25 cellular contexts compared by ENCODE assay signal in the genomic region with DNA sequence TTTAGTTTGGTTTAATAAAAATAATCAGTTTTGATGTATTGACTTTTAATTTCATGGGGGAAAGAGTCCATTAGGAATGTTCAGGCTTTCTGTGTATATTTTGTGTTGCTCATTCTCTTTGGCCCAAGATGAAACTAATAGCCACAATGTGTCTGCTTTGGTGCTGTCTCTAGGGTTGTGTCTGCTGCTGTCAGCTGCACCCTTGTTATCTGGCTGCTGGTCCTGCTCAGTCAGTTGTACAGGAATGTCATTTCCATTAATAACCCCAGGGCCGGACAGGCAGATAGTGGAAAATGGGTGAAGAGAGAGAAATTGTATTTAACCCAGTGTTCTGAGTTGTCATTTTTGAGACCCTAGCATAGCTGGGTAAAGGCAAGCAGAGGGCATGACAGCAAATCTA.
"Had no signal": no experiment of that assay in that cellular context is flagged by ENCODE, and none has a peak within 500 bp of the region (broad histone marks: within the 10 kb centered on the region; RNA-seq: fewer than 3 reads in every experiment).

No MANE protein-coding gene starts in this region.

- H3K4me3 ChIP-seq: breast epithelium, esophagus squamous epithelium, neural progenitor cell, pancreas, prostate gland, right lobe of liver, spleen, thoracic aorta, transverse colon had no signal

- H3K36me3 Mint-ChIP-seq: natural killer cell, neural progenitor cell had no signal

- H3K36me3 ChIP-seq: breast epithelium, esophagus squamous epithelium, neural progenitor cell, pancreas, prostate gland, right lobe of liver, spleen, thoracic aorta, transverse colon had no signal

- H3K27me3 ChIP-seq: esophagus squamous epithelium, foreskin keratinocyte, neural progenitor cell, right lobe of liver, spleen, transverse colon had no signal

- H2AFZ ChIP-seq: neural progenitor cell had no signal

- H3K9me3 ChIP-seq: esophagus squamous epithelium, pancreas, prostate gland, right lobe of liver, spleen, thoracic aorta, transverse colon had no signal

- H3K27ac ChIP-seq: breast epithelium, epithelial cell of prostate, esophagus squamous epithelium, foreskin keratinocyte, neural progenitor cell, pancreas, prostate gland, right lobe of liver, spleen, thoracic aorta, transverse colon had no signal

- H3K27me3 Mint-ChIP-seq: dendritic cell treated with granulocyte-macrophage colony-stimulating factor and Interleukin-4, amounts not matched to agents 40 ng/mL and 50 ng/mL, for 4 days; effector memory CD8-positive, alpha-beta T cell; stimulated activated naive CD8-positive, alpha-beta T cell treated with anti-CD3 and anti-CD28 coated beads, Interleukin-15, amount 100 ng/mL, for 72 hours had no signal

- FAIRE-seq: urothelium cell line had no signal

- H3K4me3 Mint-ChIP-seq: dendritic cell treated with granulocyte-macrophage colony-stimulating factor and Interleukin-4, amounts not matched to agents 40 ng/mL and 50 ng/mL, for 4 days; effector memory CD8-positive, alpha-beta T cell; natural killer cell; neural progenitor cell; stimulated activated naive B cell treated with anti-CD40 and anti-IgM and Interleukin-4, amounts not matched to agents 10 μg/mL and 1 μg/mL and 100 μg/mL, for 72 hours; stimulated activated naive CD8-positive, alpha-beta T cell treated with anti-CD3 and anti-CD28 coated beads, Interleukin-15, amount 100 ng/mL, for 72 hours had no signal

- H3K4me1 Mint-ChIP-seq: natural killer cell; neural progenitor cell; stimulated activated naive B cell treated with anti-CD40 and anti-IgM and Interleukin-4, amounts not matched to agents 10 μg/mL and 1 μg/mL and 100 μg/mL, for 72 hours; stimulated activated naive CD8-positive, alpha-beta T cell treated with anti-CD3 and anti-CD28 coated beads, Interleukin-15, amount 100 ng/mL, for 72 hours had no signal

- H3K27ac Mint-ChIP-seq: dendritic cell treated with granulocyte-macrophage colony-stimulating factor and Interleukin-4, amounts not matched to agents 40 ng/mL and 50 ng/mL, for 4 days; effector memory CD8-positive, alpha-beta T cell; natural killer cell; neural progenitor cell; stimulated activated naive B cell treated with anti-CD40 and anti-IgM and Interleukin-4, amounts not matched to agents 10 μg/mL and 1 μg/mL and 100 μg/mL, for 72 hours had no signal

- H3K9ac ChIP-seq: neural progenitor cell had no signal

- H3K4me1 ChIP-seq: breast epithelium, esophagus squamous epithelium, foreskin keratinocyte, neural progenitor cell, pancreas, prostate gland, right lobe of liver, spleen, transverse colon had no signal

- H3K4me2 ChIP-seq: neural progenitor cell had no signal

- H3K9me3 Mint-ChIP-seq: dendritic cell treated with granulocyte-macrophage colony-stimulating factor and Interleukin-4, amounts not matched to agents 40 ng/mL and 50 ng/mL, for 4 days; effector memory CD8-positive, alpha-beta T cell; natural killer cell; neural progenitor cell; stimulated activated naive B cell treated with anti-CD40 and anti-IgM and Interleukin-4, amounts not matched to agents 10 μg/mL and 1 μg/mL and 100 μg/mL, for 72 hours; stimulated activated naive CD8-positive, alpha-beta T cell treated with anti-CD3 and anti-CD28 coated beads, Interleukin-15, amount 100 ng/mL, for 72 hours had no signal

- DNase-seq: effector memory CD8-positive, alpha-beta T cell; esophagus squamous epithelium; foreskin keratinocyte; hippocampal formation; islet precursor cell; left colon; mammary epithelial cell; natural killer cell; nucleus accumbens; pancreas; right lobe of liver; spleen; stimulated activated CD4-positive, alpha-beta T cell treated with anti-CD3 and anti-CD28 coated beads, Interleukin-15, amount 100 ng/mL, for 24 hours; stimulated activated CD4-positive, alpha-beta T cell treated with anti-CD3 and anti-CD28 coated beads, Interleukin-1b, Interleukin-23, amount 100 ng/mL, for 48 hours; stimulated activated CD4-positive, alpha-beta T cell treated with anti-CD3 and anti-CD28 coated beads, Interleukin-4, amount 100 ng/mL, for 24 hours; stimulated activated naive B cell treated with anti-CD40 and anti-IgM and Interleukin-4, amounts not matched to agents 10 μg/mL and 1 μg/mL and 100 μg/mL, for 72 hours; stimulated activated naive CD8-positive, alpha-beta T cell treated with anti-CD3 and anti-CD28 coated beads, Interleukin-15, amount 100 ng/mL, for 72 hours; transverse colon had no signal

- ATAC-seq: effector memory CD8-positive, alpha-beta T cell; foreskin keratinocyte; left colon; natural killer cell; pancreas; right lobe of liver; stimulated activated naive B cell treated with anti-CD40 and anti-IgM and Interleukin-4, amounts not matched to agents 10 μg/mL and 1 μg/mL and 100 μg/mL, for 72 hours; stimulated activated naive CD8-positive, alpha-beta T cell treated with anti-CD3 and anti-CD28 coated beads, Interleukin-15, amount 100 ng/mL, for 72 hours had no signal
